Comparison of ENCODE assay signal across 26 cellular contexts in genomic region chr2:216911008-216911407, GRCh38. TPM values are rescaled to one million over a fixed set of nuclear protein-coding genes. Genes with fewer than 3 reads are reported as not detected.
"Had no signal": no experiment of that assay in that cellular context is flagged by ENCODE, and none has a peak within 500 bp of the region (broad histone marks: within the 10 kb centered on the region; RNA-seq: fewer than 3 reads in every experiment).

No MANE protein-coding gene starts in this region.

- DNase-seq: activated CD4-positive, alpha-beta memory T cell treated with anti-CD3 and anti-CD28 coated beads for 36 hours; activated CD4-positive, alpha-beta T cell treated with anti-CD3 and anti-CD28 coated beads for 48 hours; activated CD8-positive, alpha-beta memory T cell treated with anti-CD3 and anti-CD28 coated beads, Interleukin-2, amount 50 U/mL, for 4 hours; activated effector memory CD4-positive, alpha-beta T cell treated with anti-CD3 and anti-CD28 coated beads, Interleukin-2, amount 50 U/mL, for 16 hours; activated naive CD4-positive, alpha-beta T cell treated with anti-CD3 and anti-CD28 coated beads, Interleukin-2, amount 10 ng/mL, durations not matched to agents 7 days and 5 days; activated naive CD8-positive, alpha-beta T cell treated with anti-CD3 and anti-CD28 coated beads, Interleukin-2, amount 10 ng/mL, durations not matched to agents 7 days and 5 days; activated T-cell treated with anti-CD3 and anti-CD28 coated beads, Interleukin-2, amount 50 U/mL, for 1 hour; foreskin fibroblast; head of caudate nucleus; hippocampal formation; kidney; left colon; midbrain; naive thymus-derived CD4-positive, alpha-beta T cell; occipital lobe; psoas muscle; stimulated activated CD4-positive, alpha-beta T cell treated with anti-CD3 and anti-CD28 coated beads, Interleukin-1b, Interleukin-23, amount 100 ng/mL, for 48 hours; stimulated activated CD4-positive, alpha-beta T cell treated with anti-CD3 and anti-CD28 coated beads, Interleukin-4, amount 100 ng/mL, for 4 hours; stimulated activated CD8-positive, alpha-beta memory T cell treated with anti-CD3 and anti-CD28 coated beads, Interleukin-4, amount 100 ng/mL, for 48 hours had no signal

- ATAC-seq: activated CD4-positive, CD25-positive, alpha-beta regulatory T cell treated with anti-CD3 and anti-CD28 coated beads, Interleukin-2, amount 50 U/mL, for 24 hours; esophagus mucosa; left colon; naive thymus-derived CD4-positive, alpha-beta T cell; psoas muscle; stimulated activated memory B cell treated with anti-CD40 and anti-IgM and Interleukin-4, amounts not matched to agents 10 μg/mL and 1 μg/mL and 100 μg/mL, for 72 hours had no signal

RNA-seq across cellular contexts. Expression of gene TNP1, which starts 51.1 kb away (rescaled TPM):
- polyA plus RNA-seq: cardiac muscle cell; endothelial cell of umbilical vein; naive thymus-derived CD4-positive, alpha-beta T cell; neural cell; psoas muscle; smooth muscle cell had no signal
